ENCODE assay signal across 10 cellular contexts in the genomic region with DNA sequence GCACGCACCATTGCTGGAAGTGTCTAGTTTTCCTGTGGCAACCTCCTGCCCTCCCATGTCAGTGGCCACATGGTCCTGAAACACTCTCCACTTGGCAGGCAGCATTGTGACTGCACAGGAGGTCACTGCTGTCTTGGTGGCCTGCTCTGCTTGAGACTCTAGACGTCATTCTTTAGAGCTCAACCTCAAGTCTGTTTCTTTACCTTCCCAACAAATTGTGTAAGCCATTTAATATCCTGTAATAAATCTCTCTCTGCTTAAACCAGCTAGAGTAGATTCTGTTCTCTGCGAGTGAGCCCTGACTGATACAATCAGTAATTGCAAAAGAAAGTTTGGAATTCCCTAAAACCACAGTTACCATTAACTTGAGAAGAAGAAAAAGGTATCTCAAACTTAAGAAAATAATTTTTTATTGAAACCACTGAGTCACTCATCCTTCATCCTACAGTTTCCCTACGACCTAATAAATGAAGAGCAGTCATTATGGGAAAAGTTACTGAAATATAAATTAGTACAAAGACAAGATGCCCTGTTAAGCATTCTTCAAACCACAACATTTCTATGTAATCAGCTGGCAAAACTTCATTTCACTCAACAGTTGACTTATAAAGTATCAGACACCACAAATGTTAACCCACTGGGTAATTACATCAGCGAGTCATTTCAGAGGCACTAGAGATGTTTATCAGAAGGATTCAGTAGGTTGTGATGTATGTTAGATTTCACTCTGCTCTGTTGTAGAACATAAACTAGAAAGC. TPM values are rescaled to one million over a fixed set of nuclear protein-coding genes. Genes with fewer than 3 reads are reported as not detected.
DNase-seq lines count a peak whose midpoint lies in the region; ATAC-seq, FAIRE-seq and TF ChIP-seq lines count a peak whose summit lies in the region.
"Had no signal": no experiment of that assay in that cellular context is flagged by ENCODE, and none has a peak within 500 bp of the region (broad histone marks: within the 10 kb centered on the region; RNA-seq: fewer than 3 reads in every experiment).

No MANE protein-coding gene starts in this region.

- no peaks in the 10 kb centered on the region for H3K36me3 ChIP-seq in prostate gland
- no peaks in the 10 kb centered on the region for H3K36me3 ChIP-seq in uterus
- peaks cover 5% of the 10 kb centered on the region for H3K36me3 ChIP-seq in Karpas-422 (ENCODE audit: insufficient read depth, low read length)
- H3K36me3 ChIP-seq in gastroesophageal sphincter, result peaks cover 0 to 3% of the 10 kb centered on the region in 2 donors

- H3K27me3 ChIP-seq in prostate gland (replicated peaks; ENCODE audit: insufficient read depth) (no peaks in the 10 kb centered on the region), uterus (no peaks in the 10 kb centered on the region), Karpas-422 (ENCODE audit: low read length) (no peaks in the 10 kb centered on the region), gastroesophageal sphincter (no peaks in the 10 kb centered on the region)

- no peak overlapping the region for H3K4me2 ChIP-seq in Karpas-422 (ENCODE audit: low read depth, low read length, poor library complexity, severe bottlenecking)

- no peak for TF ChIP-seq EP300 in gastroesophageal sphincter (IDR thresholded peaks at IDR 0.05)

- no peak overlapping the region for H3K9ac ChIP-seq in Karpas-422 (ENCODE audit: low read length)

- H2AFZ ChIP-seq in Karpas-422 (ENCODE audit: low read length), result no peak overlapping the region

- H3K4me1 ChIP-seq in prostate gland (replicated peaks), result peaks cover 8% of the 10 kb centered on the region
- peaks cover 0 to 4% of the 10 kb centered on the region in 2 donors for H3K4me1 ChIP-seq in uterus
- H3K4me1 ChIP-seq in Karpas-422 (ENCODE audit: low read length), result peaks cover 30% of the 10 kb centered on the region
- H3K4me1 ChIP-seq in gastroesophageal sphincter, result peaks cover 0 to 42% (median 3%) of the 10 kb centered on the region in 3 donors

- H4K20me1 ChIP-seq in Karpas-422 (ENCODE audit: insufficient read depth, low read depth, low read length), result no peaks in the 10 kb centered on the region

- peak; percentile 62 for DNase-seq in ELR (ENCODE audit: low read depth)
- peak; percentile 48 for DNase-seq in LoVo (ENCODE audit: low spot score)
- peak; percentile 20 to 44 for DNase-seq in cardiac fibroblast (ENCODE audit: low read depth in 2 of 2)
- DNase-seq in prostate gland (ENCODE audit: low spot score), result peak; percentile 31
- DNase-seq in uterus, result no peak
- DNase-seq in Karpas-422, result no peak
- DNase-seq in H54 (ENCODE audit: insufficient read length, low spot score), result no peak
- DNase-seq: activated CD8-positive, alpha-beta memory T cell treated with anti-CD3 and anti-CD28 coated beads, Interleukin-2, amount 50 U/mL, for 4 hours had no signal

- H3K4me3 ChIP-seq in cardiac fibroblast (replicated peaks in 1 of 2; ENCODE audit: low read depth in 2 of 2, low read length in 2 of 2) (no peak overlapping the region), prostate gland (no peak overlapping the region), uterus (no peak overlapping the region), Karpas-422 (ENCODE audit: low read length) (no peak overlapping the region), gastroesophageal sphincter (no peak overlapping the region)

- intact Hi-C loops in prostate gland (cut with DNase I) (no loop called here), uterus (cut with DNase I; ENCODE audit: low total_unique reads) (no loop called here)

- no peak for ATAC-seq in gastroesophageal sphincter
- ATAC-seq: sciatic nerve had no signal

- TF ChIP-seq POLR2A in prostate gland (IDR thresholded peaks at IDR 0.05) (no peak), uterus (IDR thresholded peaks at IDR 0.05) (no peak), gastroesophageal sphincter (IDR thresholded peaks at IDR 0.05) (no peak), H54 (IDR thresholded peaks at IDR 0.05; ENCODE audit: low read depth, low read length) (no peak)

- peaks cover 99% of the 10 kb centered on the region for H3K79me2 ChIP-seq in Karpas-422 (ENCODE audit: low read length)

- no peaks in the 10 kb centered on the region for H3K9me2 ChIP-seq in Karpas-422 (replicated peaks; ENCODE audit: insufficient read depth, low read length)

- H3K9me3 ChIP-seq in prostate gland (no peaks in the 10 kb centered on the region), uterus (no peaks in the 10 kb centered on the region), Karpas-422 (ENCODE audit: low read length) (no peaks in the 10 kb centered on the region; the same call in 1 of the 2 replicates), gastroesophageal sphincter (no peaks in the 10 kb centered on the region)

- H3K27ac ChIP-seq in prostate gland, result peak overlapping the region; percentile 66 to 77
- no peak overlapping the region for H3K27ac ChIP-seq in uterus
- no peak overlapping the region for H3K27ac ChIP-seq in Karpas-422 (ENCODE audit: low read length)
- H3K27ac ChIP-seq in gastroesophageal sphincter, result no peak overlapping the region

- no peak for FAIRE-seq in H54 (lab: Jason Lieb, UNC)

- TF ChIP-seq CTCF in cardiac fibroblast (IDR thresholded peaks at IDR 0.05; ENCODE audit: low read depth, low read length) (no peak), prostate gland (IDR thresholded peaks at IDR 0.05) (no peak), uterus (IDR thresholded peaks at IDR 0.05) (no peak), gastroesophageal sphincter (IDR thresholded peaks at IDR 0.05) (no peak)

- WGBS in prostate gland, result 38% methylated on average over 5 of the region's 5 CpGs
- WGBS in gastroesophageal sphincter (ENCODE audit: low coverage in 1 of 2), 2 donors, result 79 to 82% methylated on average over 3 to 4 of the region's 5 CpGs

RNA-seq across cellular contexts. Expression of gene SLC25A13, which starts 18.0 kb away (rescaled TPM):
- total RNA-seq in prostate gland, result 10 to 100 TPM; 14.4 to 41.6 TPM
- 10 to 100 TPM in 3 of 4 donors, 1 to 10 TPM in 1; 2.3 to 53.0 (median 39.3) TPM for total RNA-seq in uterus
- total RNA-seq in Karpas-422 (2014; rRNA removed; shearing (Covaris generic); ENCODE audit: low replicate concordance), result 23.9 and 64.7 TPM in 2 replicates
- total RNA-seq in gastroesophageal sphincter, result 10 to 100 TPM; 19.0 to 42.0 (median 28.0) TPM

Comparison
In these comparisons a context has a peak if more than half of its experiments do, and no peak if none do; other contexts are left out.
1. DNase-seq: peak in ELR (single experiment), LoVo (single experiment), cardiac fibroblast (2 of 2) and prostate gland (single experiment); none in uterus (0 of 2), Karpas-422 (single experiment) and H54 (single experiment).
2. H3K27ac ChIP-seq: peak in prostate gland (2 of 2); none in uterus (0 of 2), Karpas-422 (single experiment) and gastroesophageal sphincter (0 of 4).